8 cellular contexts compared by ENCODE assay signal in the genomic region with DNA sequence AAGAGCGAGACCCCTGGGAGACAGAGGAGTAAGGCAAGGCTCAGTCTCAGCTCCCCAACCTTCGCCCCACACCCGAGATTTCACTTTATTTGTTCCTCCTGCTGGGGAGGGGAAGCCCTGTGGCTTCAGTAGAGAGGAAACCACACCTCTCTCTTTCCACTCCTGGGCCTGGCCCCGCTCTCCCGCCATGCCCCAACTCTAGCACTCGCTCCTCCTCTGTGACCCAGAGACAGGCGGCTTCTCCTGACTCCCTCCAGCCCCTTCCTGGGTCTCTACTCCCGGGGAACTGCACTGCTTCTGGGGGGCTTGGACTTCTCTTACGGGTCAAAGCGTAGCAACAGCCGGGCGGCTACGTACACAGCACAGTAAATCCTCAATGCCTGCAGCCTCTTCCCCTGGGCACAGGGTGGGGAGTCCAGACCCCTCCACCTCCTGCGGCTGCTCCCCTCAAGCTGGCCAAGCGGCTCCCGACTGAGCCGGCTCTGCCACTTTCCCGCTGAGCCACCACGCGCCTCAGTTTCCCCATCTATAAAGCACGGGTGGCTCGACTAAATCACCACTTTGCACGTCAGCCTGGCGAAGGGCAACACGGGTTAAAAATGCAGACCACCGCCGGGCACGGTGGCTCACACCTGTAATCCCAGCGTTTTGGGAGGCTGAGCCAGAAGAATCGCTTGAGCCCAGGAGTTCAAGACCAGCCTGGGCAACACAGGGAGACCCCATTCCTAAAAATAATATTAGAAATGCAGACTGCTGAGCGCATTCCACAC. TPM values are rescaled to one million over a fixed set of nuclear protein-coding genes. Genes with fewer than 3 reads are reported as not detected.
DNase-seq lines count a peak whose midpoint lies in the region; ATAC-seq and TF ChIP-seq lines count a peak whose summit lies in the region.

No MANE protein-coding gene starts in this region.

- TF ChIP-seq RAD21 in liver (IDR thresholded peaks at IDR 0.05): no peak

- DNase-seq in T follicular helper cell (ENCODE audit: low read depth) (peak; percentile 57), astrocyte of the hippocampus (ENCODE audit: low read depth, low spot score) (peak; percentile 42), NCI-H82 (lab: John Stamatoyannopoulos, UW) (no peak), NCI-H2171 treated with DMSO at 0.1 percent for 48 hours (lab: John Stamatoyannopoulos, UW) (no peak)
- DNase-seq in stimulated activated CD8-positive, alpha-beta memory T cell treated with anti-CD3 and anti-CD28 coated beads, Interleukin-4, amount 100 ng/mL, for 24 hours (ENCODE audit: low read depth): peak; percentile 40

- WGBS in liver: 3% methylated on average over 31 of the region's 31 CpGs

- peak overlapping the region; percentile 80 to 95 (median 92) for H3K4me3 ChIP-seq in liver (ENCODE audit: low read depth in 1 of 3, low read length in 3 of 3)

- no peaks in the 10 kb centered on the region for H3K9me3 ChIP-seq in liver (ENCODE audit: control insufficient read depth in 4 of 4, low read length in 3 of 4)

- no peak for TF ChIP-seq CTCF in liver (IDR thresholded peaks at IDR 0.05; ENCODE audit: low read depth, low read length, missing input control)

- H3K9ac ChIP-seq in liver (ENCODE audit: low read depth in 1 of 2, low read length in 2 of 2): peak overlapping the region; percentile 68 to 98

- H3K27ac ChIP-seq in liver (ENCODE audit: low read depth in 1 of 2, low read length in 2 of 2): peak overlapping the region; percentile 89 to 96

- H3K4me1 ChIP-seq in liver (ENCODE audit: control insufficient read depth in 4 of 4, insufficient read depth in 4 of 4, low read length in 3 of 4): peaks cover 28 to 69% (median 53%) of the 10 kb centered on the region in 4 donors

- ATAC-seq in GM21825 (IDR thresholded peaks at IDR 0.05; ENCODE audit: unreplicated experiment) (peak; percentile 26), GM18858 (IDR thresholded peaks at IDR 0.05; ENCODE audit: unreplicated experiment) (no peak)

- no peaks in the 10 kb centered on the region for H3K27me3 ChIP-seq in liver (ENCODE audit: control insufficient read depth in 4 of 4, insufficient read depth in 4 of 4, low read length in 3 of 4)

- H3K36me3 ChIP-seq in liver (ENCODE audit: control insufficient read depth in 4 of 4, insufficient read depth in 3 of 4, low read depth in 1 of 4, low read length in 3 of 4): no peaks in the 10 kb centered on the region

TF ChIP-seq in liver, 16 proteins besides CTCF, POLR2A, EP300 and RAD21:
- TF ChIP-seq HNF4G (IDR thresholded peaks at IDR 0.05): no peak
- no peak for TF ChIP-seq RXRA (IDR thresholded peaks at IDR 0.05)
- no peak for TF ChIP-seq FOXA1 (IDR thresholded peaks at IDR 0.05)
- TF ChIP-seq SP1 (IDR thresholded peaks at IDR 0.05): no peak
- no peak for TF ChIP-seq ATF3 (IDR thresholded peaks at IDR 0.05)
- no peak for TF ChIP-seq FOXA2 (IDR thresholded peaks at IDR 0.05)
- no peak for TF ChIP-seq NR2F2 (IDR thresholded peaks at IDR 0.05)
- no peak for TF ChIP-seq TAF1 (conservative IDR thresholded peaks at IDR 0.05)
- no peak for TF ChIP-seq GABPA (IDR thresholded peaks at IDR 0.05 in 1 of 2, conservative IDR thresholded peaks at IDR 0.05 in 1 of 2)
- TF ChIP-seq JUND (IDR thresholded peaks at IDR 0.05): no peak
- no peak for TF ChIP-seq YY1 (IDR thresholded peaks at IDR 0.05)
- no peak for TF ChIP-seq EGR1 (IDR thresholded peaks at IDR 0.05; ENCODE audit: low read depth in 2 of 2)
- TF ChIP-seq, protein P1, sequence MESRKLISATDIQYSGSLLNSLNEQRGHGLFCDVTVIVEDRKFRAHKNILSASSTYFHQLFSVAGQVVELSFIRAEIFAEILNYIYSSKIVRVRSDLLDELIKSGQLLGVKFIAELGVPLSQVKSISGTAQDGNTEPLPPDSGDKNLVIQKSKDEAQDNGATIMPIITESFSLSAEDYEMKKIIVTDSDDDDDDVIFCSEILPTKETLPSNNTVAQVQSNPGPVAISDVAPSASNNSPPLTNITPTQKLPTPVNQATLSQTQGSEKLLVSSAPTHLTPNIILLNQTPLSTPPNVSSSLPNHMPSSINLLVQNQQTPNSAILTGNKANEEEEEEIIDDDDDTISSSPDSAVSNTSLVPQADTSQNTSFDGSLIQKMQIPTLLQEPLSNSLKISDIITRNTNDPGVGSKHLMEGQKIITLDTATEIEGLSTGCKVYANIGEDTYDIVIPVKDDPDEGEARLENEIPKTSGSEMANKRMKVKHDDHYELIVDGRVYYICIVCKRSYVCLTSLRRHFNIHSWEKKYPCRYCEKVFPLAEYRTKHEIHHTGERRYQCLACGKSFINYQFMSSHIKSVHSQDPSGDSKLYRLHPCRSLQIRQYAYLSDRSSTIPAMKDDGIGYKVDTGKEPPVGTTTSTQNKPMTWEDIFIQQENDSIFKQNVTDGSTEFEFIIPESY (IDR thresholded peaks at IDR 0.05): no peak
- TF ChIP-seq HNF4A (conservative IDR thresholded peaks at IDR 0.05): no peak
- TF ChIP-seq REST (IDR thresholded peaks at IDR 0.05): no peak
- no peak for TF ChIP-seq MAX (IDR thresholded peaks at IDR 0.05)

RNA-seq across cellular contexts. Expression of gene RNF126, which starts 1.4 kb away (rescaled TPM):
- 10 to 100 TPM; 16.7 to 29.1 TPM for total RNA-seq in liver
- 10 to 100 TPM; 19.1 to 32.7 TPM for polyA plus RNA-seq in liver

RNA-seq across cellular contexts. Expression of gene FSTL3, which starts 14.6 kb away (rescaled TPM):
- total RNA-seq in liver: 1 to 10 TPM; 5.7 to 8.4 TPM
- 1 to 10 TPM; 2.2 to 6.3 TPM for polyA plus RNA-seq in liver

RNA-seq across cellular contexts. Expression of gene FGF22, which starts 21.9 kb away (rescaled TPM):
- under 1 TPM in 1 of 2 donors, not detected in 1; 0.08 TPM for total RNA-seq in liver
- polyA plus RNA-seq in liver: not detected

RNA-seq across cellular contexts. Expression of gene POLRMT, which starts 28.3 kb away (rescaled TPM):
- total RNA-seq in liver: 10 to 100 TPM; 16.0 to 33.0 TPM
- 10 to 100 TPM; 37.2 to 41.4 TPM for polyA plus RNA-seq in liver

RNA-seq across cellular contexts. Expression of gene PRSS57, which starts 33.6 kb away (rescaled TPM):
- 10 to 100 TPM in 1 of 2 donors, not detected in 1; 12.1 TPM for total RNA-seq in liver
- polyA plus RNA-seq in liver: under 1 TPM in 1 of 2 donors, not detected in 1; 0.10 TPM

Comparison
In these comparisons a context has a peak if more than half of its experiments do, and no peak if none do; other contexts are left out.
1. DNase-seq: peak in T follicular helper cell (single experiment), astrocyte of the hippocampus (single experiment) and stimulated activated CD8-positive, alpha-beta memory T cell treated with anti-CD3 and anti-CD28 coated beads, Interleukin-4, amount 100 ng/mL, for 24 hours (single experiment); none in NCI-H82 (single experiment) and NCI-H2171 treated with DMSO at 0.1 percent for 48 hours (single experiment).